ENCODE assay signal across 8 cellular contexts in genomic region chr1:156385534-156386031, GRCh38. TPM values are rescaled to one million over a fixed set of nuclear protein-coding genes. Genes with fewer than 3 reads are reported as not detected.
DNase-seq lines count a peak whose midpoint lies in the region; ATAC-seq and TF ChIP-seq lines count a peak whose summit lies in the region.

No MANE protein-coding gene starts in this region.

- no peaks in the 10 kb centered on the region for H3K36me3 ChIP-seq in CD4-positive, alpha-beta memory T cell (ENCODE audit: insufficient read depth, low read length)
- H3K36me3 ChIP-seq in IMR-90 (ENCODE audit: control insufficient read depth, insufficient read depth, low read length) (no peaks in the 10 kb centered on the region), OCI-LY1 (ENCODE audit: insufficient read depth, low read length) (no peaks in the 10 kb centered on the region)

- H4K8ac ChIP-seq in IMR-90 (ENCODE audit: low read depth in 2 of 2, low read length in 2 of 2), result no peak overlapping the region

- intact Hi-C loops in CD4-positive, alpha-beta memory T cell (cut with micrococcal nuclease), result loop anchor here (1.0 kb wide), 1 partner anchor 61 kb away; no protein-coding TSS in a partner anchor
- intact Hi-C loops in IMR-90 (cut with micrococcal nuclease) (loop anchor here (1.0 kb wide), 1 partner anchor 60 kb away; no protein-coding TSS in a partner anchor), natural killer cell (cut with micrococcal nuclease) (loop anchor here (1.0 kb wide), 2 partner anchors 60 to 223 kb away; no protein-coding TSS in a partner anchor)

- H3K4me1 Mint-ChIP-seq in CD4-positive, alpha-beta memory T cell, result peaks cover 4 to 14% (median 7%) of the 10 kb centered on the region in 4 donors
- peaks cover 8% of the 10 kb centered on the region in 2 donors for H3K4me1 Mint-ChIP-seq in natural killer cell
- peaks cover 11 to 17% of the 10 kb centered on the region in 2 donors for H3K4me1 Mint-ChIP-seq in stimulated activated naive B cell treated with anti-CD40 and anti-IgM and Interleukin-4, amounts not matched to agents 10 μg/mL and 1 μg/mL and 100 μg/mL, for 72 hours

- in situ Hi-C loops in IMR-90 (cut with MboI; ENCODE audit: low sequenced_read_pairs), result loop anchor here (5.0 to 10.0 kb wide), 2 partner anchors 59 to 222 kb away; no protein-coding TSS in a partner anchor

- peak overlapping the region in 3 of 8 donors; percentile 2 to 57 (median 18) for H3K4me3 Mint-ChIP-seq in CD4-positive, alpha-beta memory T cell
- no peak overlapping the region for H3K4me3 Mint-ChIP-seq in natural killer cell
- no peak overlapping the region for H3K4me3 Mint-ChIP-seq in stimulated activated naive B cell treated with anti-CD40 and anti-IgM and Interleukin-4, amounts not matched to agents 10 μg/mL and 1 μg/mL and 100 μg/mL, for 72 hours

- peak overlapping the region in 4 of 7 donors; percentile 15 to 75 (median 44) for H3K27ac Mint-ChIP-seq in CD4-positive, alpha-beta memory T cell
- no peak overlapping the region for H3K27ac Mint-ChIP-seq in natural killer cell
- no peak overlapping the region for H3K27ac Mint-ChIP-seq in stimulated activated naive B cell treated with anti-CD40 and anti-IgM and Interleukin-4, amounts not matched to agents 10 μg/mL and 1 μg/mL and 100 μg/mL, for 72 hours

- no peaks in the 10 kb centered on the region for H3K79me2 ChIP-seq in OCI-LY1 (ENCODE audit: insufficient read depth, low read length)

- H3K36me3 Mint-ChIP-seq in CD4-positive, alpha-beta memory T cell, result no peaks in the 10 kb centered on the region
- H3K36me3 Mint-ChIP-seq in natural killer cell, result no peaks in the 10 kb centered on the region
- no peaks in the 10 kb centered on the region for H3K36me3 Mint-ChIP-seq in stimulated activated naive B cell treated with anti-CD40 and anti-IgM and Interleukin-4, amounts not matched to agents 10 μg/mL and 1 μg/mL and 100 μg/mL, for 72 hours

- H4K5ac ChIP-seq in IMR-90 (ENCODE audit: low read depth, low read length), result no peak overlapping the region

- H3K56ac ChIP-seq in IMR-90 (ENCODE audit: extremely low read depth, insufficient read depth, low read length), result no peak overlapping the region

- H2BK20ac ChIP-seq in IMR-90 (ENCODE audit: low read depth, low read length), result no peak overlapping the region

- ATAC-seq in IMR-90 (ENCODE audit: low read depth), result peak; percentile 52; the same call in 1 of the 2 replicates
- ATAC-seq in natural killer cell, result peak; percentile 66 to 76 (median 73)
- peak; percentile 68 to 70 for ATAC-seq in stimulated activated naive B cell treated with anti-CD40 and anti-IgM and Interleukin-4, amounts not matched to agents 10 μg/mL and 1 μg/mL and 100 μg/mL, for 72 hours (replicated peaks)
- ATAC-seq in GM21367 (IDR thresholded peaks at IDR 0.05; ENCODE audit: unreplicated experiment), result no peak

- 0 out of 2 replicates have a peak, but pooled peaks have one; percentile 44 for TF ChIP-seq POLR2A in IMR-90 (IDR thresholded peaks at IDR 0.05; ENCODE audit: low read depth, low read length)

- no TSS peak for BruUV-seq in IMR-90 (replicated peaks; lab: Mats Ljungman, UMichigan)

- H3K23ac ChIP-seq in IMR-90 (ENCODE audit: low read depth, low read length), result no peak overlapping the region

- H3K79me1 ChIP-seq in IMR-90 (ENCODE audit: low read depth in 1 of 2, low read length in 2 of 2), result no peaks in the 10 kb centered on the region

- H3K27ac ChIP-seq in CD4-positive, alpha-beta memory T cell (ENCODE audit: low read depth, low read length), result no peak overlapping the region
- H3K27ac ChIP-seq in IMR-90 (ENCODE audit: insufficient read depth, low read length) (no peak overlapping the region), OCI-LY1 (ENCODE audit: low read depth, low read length, poor library complexity, severe bottlenecking) (no peak overlapping the region)

- peak overlapping the region; percentile 61 for H2AK9ac ChIP-seq in IMR-90 (replicated peaks; ENCODE audit: low read depth, low read length, poor library complexity)

- no peak overlapping the region for H3K9ac ChIP-seq in IMR-90 (ENCODE audit: low read depth, low read length)
- no peak overlapping the region for H3K9ac ChIP-seq in OCI-LY1 (ENCODE audit: low read length)

- peak overlapping the region; percentile 72 for H2AFZ ChIP-seq in IMR-90 (replicated peaks; ENCODE audit: low read length, poor library complexity)
- H2AFZ ChIP-seq in OCI-LY1 (ENCODE audit: low read length), result no peak overlapping the region

- DNase-seq in CD4-positive, alpha-beta memory T cell, result peak; percentile 75 to 83 (median 77)
- DNase-seq in IMR-90, result peak; percentile 68
- peak; percentile 70 for DNase-seq in activated CD8-positive, alpha-beta memory T cell treated with anti-CD3 and anti-CD28 coated beads, Interleukin-2, amount 50 U/mL, for 4 hours
- DNase-seq in epithelial cell of esophagus (ENCODE audit: low read depth), result peak; percentile 62
- peak; percentile 53 for DNase-seq in natural killer cell
- DNase-seq in stimulated activated naive B cell treated with anti-CD40 and anti-IgM and Interleukin-4, amounts not matched to agents 10 μg/mL and 1 μg/mL and 100 μg/mL, for 72 hours, result peak; percentile 43

- TF ChIP-seq RAD21 in IMR-90 (IDR thresholded peaks at IDR 0.05; ENCODE audit: low read length), result peak; percentile 88

- H2BK15ac ChIP-seq in IMR-90 (ENCODE audit: low read depth, low read length), result no peak overlapping the region

- H3K4me1 ChIP-seq in CD4-positive, alpha-beta memory T cell (ENCODE audit: insufficient read depth, low read length), result peaks cover 6% of the 10 kb centered on the region
- H3K4me1 ChIP-seq in IMR-90 (ENCODE audit: control insufficient read depth, insufficient read depth, low read length) (no peaks in the 10 kb centered on the region), OCI-LY1 (ENCODE audit: insufficient read depth, low read length, severe bottlenecking) (peaks cover 6% of the 10 kb centered on the region)

- POLR2A ChIA-PET in CD4-positive, alpha-beta memory T cell (lab: Charles Lee; ENCODE audit: partially characterized antibody), result interaction anchor here (0.6 to 2.3 kb wide), 8 partner anchors 34 to 232 kb away, joined by 3 to 37 read pairs (median 5); no protein-coding TSS in a partner anchor
- POLR2A ChIA-PET in IMR-90 (lab: Charles Lee; ENCODE audit: unreplicated experiment), result interaction anchor here (0.5 kb wide), 1 partner anchor 334 kb away, joined by 3 read pairs; no protein-coding TSS in a partner anchor

- TF ChIP-seq CTCF in IMR-90 (conservative IDR thresholded peaks at IDR 0.05; ENCODE audit: low read depth, low read length) (peak; percentile 88), OCI-LY1 (IDR thresholded peaks at IDR 0.05; ENCODE audit: low read length) (peak; percentile 97), epithelial cell of esophagus (IDR thresholded peaks at IDR 0.05; ENCODE audit: insufficient read depth, low read depth, low read length, missing control alignments) (peak; percentile 92), natural killer cell (IDR thresholded peaks at IDR 0.05) (peak; percentile 88)

- no peak overlapping the region for H3K4ac ChIP-seq in IMR-90 (ENCODE audit: low read depth, low read length)

- H3K4me3 ChIP-seq in CD4-positive, alpha-beta memory T cell (ENCODE audit: low read length in 2 of 2), result no peak overlapping the region
- H3K4me3 ChIP-seq in IMR-90 (ENCODE audit: insufficient read depth, low read depth, low read length) (no peak overlapping the region), OCI-LY1 (ENCODE audit: low read depth, low read length, poor library complexity, severe bottlenecking) (no peak overlapping the region), epithelial cell of esophagus (ENCODE audit: low read length) (no peak overlapping the region)

- dilution Hi-C loops in IMR-90 (cut with HindIII; ENCODE audit: low sequenced_read_pairs, unreplicated experiment), result no loop called here

- 0% methylated on average over 4 of the region's 9 CpGs; no CpG with 5 or more reads in 1 of the 2 experiments for WGBS in IMR-90 (ENCODE audit: extremely low coverage in 2 of 2, insufficient read length in 1 of 2), 2 experiments

- H2BK120ac ChIP-seq in IMR-90 (ENCODE audit: low read depth, low read length), result no peak overlapping the region

- H3K9me3 ChIP-seq in CD4-positive, alpha-beta memory T cell (ENCODE audit: control insufficient read depth in 1 of 2, low read length in 2 of 2), result no peaks in the 10 kb centered on the region
- no peaks in the 10 kb centered on the region for H3K9me3 ChIP-seq in IMR-90 (ENCODE audit: control insufficient read depth, insufficient read depth, low read length)
- no peaks in the 10 kb centered on the region for H3K9me3 ChIP-seq in OCI-LY1 (ENCODE audit: low read length)

- no peak overlapping the region for H2AK5ac ChIP-seq in IMR-90 (ENCODE audit: low read depth, low read length)

- no peaks in the 10 kb centered on the region for H3F3A ChIP-seq in OCI-LY1 (ENCODE audit: insufficient read depth, low read length)

- H4K91ac ChIP-seq in IMR-90 (ENCODE audit: insufficient read depth, low read depth, low read length), result no peak overlapping the region

- H3K9me2 ChIP-seq in OCI-LY1 (ENCODE audit: low read depth, low read length), result no peaks in the 10 kb centered on the region

- H3K27me3 Mint-ChIP-seq in CD4-positive, alpha-beta memory T cell, result peaks cover 20 to 28% of the 10 kb centered on the region in 2 donors
- H3K27me3 Mint-ChIP-seq in natural killer cell (ENCODE audit: low read depth in 2 of 2), result peaks cover 20 to 32% of the 10 kb centered on the region in 2 donors
- peaks cover 52 to 53% of the 10 kb centered on the region in 2 donors for H3K27me3 Mint-ChIP-seq in stimulated activated naive B cell treated with anti-CD40 and anti-IgM and Interleukin-4, amounts not matched to agents 10 μg/mL and 1 μg/mL and 100 μg/mL, for 72 hours

- H4K20me1 ChIP-seq in IMR-90 (ENCODE audit: insufficient read depth, low read length) (no peaks in the 10 kb centered on the region), OCI-LY1 (ENCODE audit: insufficient read depth, low read length) (no peaks in the 10 kb centered on the region)

- peaks cover 7% of the 10 kb centered on the region for H3K27me3 ChIP-seq in CD4-positive, alpha-beta memory T cell (ENCODE audit: insufficient read depth, low read length)
- H3K27me3 ChIP-seq in IMR-90 (ENCODE audit: control insufficient read depth, insufficient read depth, low read length) (peaks cover 49% of the 10 kb centered on the region), OCI-LY1 (ENCODE audit: insufficient read depth, low read length) (no peaks in the 10 kb centered on the region)

- no peaks in the 10 kb centered on the region for H3K9me3 Mint-ChIP-seq in CD4-positive, alpha-beta memory T cell
- no peaks in the 10 kb centered on the region for H3K9me3 Mint-ChIP-seq in natural killer cell
- no peaks in the 10 kb centered on the region for H3K9me3 Mint-ChIP-seq in stimulated activated naive B cell treated with anti-CD40 and anti-IgM and Interleukin-4, amounts not matched to agents 10 μg/mL and 1 μg/mL and 100 μg/mL, for 72 hours

- CTCF ChIA-PET in CD4-positive, alpha-beta memory T cell (lab: Charles Lee; ENCODE audit: partially characterized antibody), result interaction anchor here (0.6 to 7.8 kb wide), 67 partner anchors 9 to 447 kb away, joined by 3 to 303 read pairs (median 6); partner anchors contain the start of genes NAXE, RHBG and TMEM79
- CTCF ChIA-PET in IMR-90 (lab: Yijun Ruan, JAX), result interaction anchor here (0.5 to 4.3 kb wide), 38 partner anchors 8 to 276 kb away, joined by 3 to 69 read pairs (median 4); partner anchors contain the start of gene NAXE

- H3K4me2 ChIP-seq in IMR-90 (ENCODE audit: low read depth, low read length) (no peak overlapping the region), OCI-LY1 (ENCODE audit: low read length) (no peak overlapping the region)

- H3K18ac ChIP-seq in IMR-90 (ENCODE audit: low read depth, low read length), result no peak overlapping the region

- H2BK5ac ChIP-seq in IMR-90 (ENCODE audit: low read depth, low read length, poor library complexity, severe bottlenecking), result no peak overlapping the region

- H3K9me1 ChIP-seq in IMR-90 (ENCODE audit: insufficient read depth, low read length), result peaks cover 3% of the 10 kb centered on the region; the same call in 1 of the 2 replicates

- H3K14ac ChIP-seq in IMR-90 (replicated peaks; ENCODE audit: low read depth, low read length), result no peak overlapping the region

RNA-seq across cellular contexts. Expression of gene RHBG, which starts 16.6 kb away (rescaled TPM):
- total RNA-seq in CD4-positive, alpha-beta memory T cell, result not detected
- not detected for polyA plus RNA-seq in CD4-positive, alpha-beta memory T cell
- total RNA-seq in IMR-90 (2012; rRNA removed) (not detected in 2 replicates), natural killer cell (not detected)
- not detected in 2 replicates for polyA plus RNA-seq in IMR-90 (2012; rRNA removed)
- not detected in 2 replicates for polyA plus RNA-seq in IMR-90 (2012; cell fraction: cytosol; rRNA removed)
- polyA plus RNA-seq in IMR-90 (2012; cell fraction: nucleus; rRNA removed; ENCODE audit: low replicate concordance), result not detected in 2 replicates

RNA-seq across cellular contexts. Expression of gene TSACC, which starts 47.3 kb away (rescaled TPM):
- not detected for total RNA-seq in CD4-positive, alpha-beta memory T cell
- under 1 TPM in 1 of 2 donors, not detected in 1; 0.32 TPM for polyA plus RNA-seq in CD4-positive, alpha-beta memory T cell
- total RNA-seq in IMR-90 (2012; rRNA removed) (not detected in 2 replicates), natural killer cell (not detected)
- polyA plus RNA-seq in IMR-90 (2012; rRNA removed), result 0.75 and 0.79 TPM in 2 replicates
- polyA plus RNA-seq in IMR-90 (2012; cell fraction: cytosol; rRNA removed), result 1.5 TPM in 1 of 2 replicates, not detected in the other
- polyA plus RNA-seq in IMR-90 (2012; cell fraction: nucleus; rRNA removed; ENCODE audit: low replicate concordance), result not detected in 2 replicates

RNA-seq across cellular contexts. Expression of gene CCT3, which starts 47.5 kb away (rescaled TPM):
- total RNA-seq in CD4-positive, alpha-beta memory T cell, result 100 to 1,000 TPM; 109 TPM
- polyA plus RNA-seq in CD4-positive, alpha-beta memory T cell, result 100 to 1,000 TPM; 195 to 234 TPM
- total RNA-seq in IMR-90 (2012; rRNA removed) (595 and 637 TPM in 2 replicates), natural killer cell (10 to 100 TPM; 70.3 to 87.5 (median 79.8) TPM)
- polyA plus RNA-seq in IMR-90 (2012; rRNA removed), result 293 and 313 TPM in 2 replicates
- polyA plus RNA-seq in IMR-90 (2012; cell fraction: cytosol; rRNA removed), result 159 and 216 TPM in 2 replicates
- 89.8 and 167 TPM in 2 replicates for polyA plus RNA-seq in IMR-90 (2012; cell fraction: nucleus; rRNA removed; ENCODE audit: low replicate concordance)

Comparison
In these comparisons a context has a peak if more than half of its experiments do, and no peak if none do; other contexts are left out.
1. H3K27ac Mint-ChIP-seq: peak in CD4-positive, alpha-beta memory T cell (4 of 7); none in natural killer cell (0 of 2) and stimulated activated naive B cell treated with anti-CD40 and anti-IgM and Interleukin-4, amounts not matched to agents 10 μg/mL and 1 μg/mL and 100 μg/mL, for 72 hours (single experiment).
2. Peak in every context shown above with its lines, with median percentiles within 50 percentile points of each other: DNase-seq and CTCF ChIP-seq.